Comparison of ENCODE assay signal across 8 cellular contexts in genomic region chr6:24493945-24494725, GRCh38. TPM values are rescaled to one million over a fixed set of nuclear protein-coding genes. Genes with fewer than 3 reads are reported as not detected.
DNase-seq lines count a peak whose midpoint lies in the region; FAIRE-seq and TF ChIP-seq lines count a peak whose summit lies in the region.

No MANE protein-coding gene starts in this region.

- intact Hi-C loops in ovary (cut with DNase I), result no loop called here

- no peak for TF ChIP-seq POLR2A in H1 (IDR thresholded peaks at IDR 0.05; ENCODE audit: control extremely low read depth in 1 of 2, low read depth in 2 of 2, low read length in 2 of 2)
- no peak for TF ChIP-seq POLR2A in ovary (IDR thresholded peaks at IDR 0.05)

- no peak for FAIRE-seq in H1 (lab: Jason Lieb, UNC)

- H3K27ac ChIP-seq in H1 (ENCODE audit: low read depth, low read length) (no peak overlapping the region), ovary (peak overlapping the region in 1 of 2 donors; percentile 70)

- peak overlapping the region in 2 of 4 experiments; percentile 65 to 76; a peak in 4 of 7 replicates for H3K9ac ChIP-seq in H1 (replicated peaks in 1 of 4; ENCODE audit: extremely low read depth in 1 of 4, low read depth in 3 of 4, low read length in 3 of 4)

- no peaks in the 10 kb centered on the region for H3K36me3 ChIP-seq in H1 (ENCODE audit: control insufficient read depth in 2 of 4, insufficient read depth in 4 of 4, low read length in 3 of 4)
- no peaks in the 10 kb centered on the region for H3K36me3 ChIP-seq in ovary

- no peak overlapping the region for H4K5ac ChIP-seq in H1 (ENCODE audit: insufficient read length, low read depth, low read length)

- H3K9me3 ChIP-seq in H1 (ENCODE audit: insufficient read depth in 2 of 2, low read depth in 1 of 2, low read length in 1 of 2) (0 out of 4 replicates have a peak, but pooled peaks cover 0 to 2% of the 10 kb centered on the region in 2 experiments), ovary (no peaks in the 10 kb centered on the region)

- H2AFZ ChIP-seq in H1 (ENCODE audit: low read length), result peak overlapping the region; percentile 66

- no peaks in the 10 kb centered on the region for H3K79me2 ChIP-seq in H1 (ENCODE audit: control insufficient read depth in 1 of 2, insufficient read depth in 2 of 2, low read length in 2 of 2)

- H3K23ac ChIP-seq in H1 (ENCODE audit: insufficient read length), result no peak overlapping the region

- no peaks in the 10 kb centered on the region for H3K79me1 ChIP-seq in H1 (ENCODE audit: low read depth, low read length)

- H3K4me3 ChIP-seq in LNCaP clone FGC (ENCODE audit: low read depth, low read length) (peak overlapping the region; percentile 45), H1 (ENCODE audit: extremely low read depth in 1 of 4, insufficient read depth in 2 of 4, low read depth in 3 of 4, low read length in 4 of 4) (peak overlapping the region; percentile 48 to 72 (median 66)), ovary (peak overlapping the region; percentile 64)

- no peak for DNase-seq in activated CD4-positive, alpha-beta T cell treated with anti-CD3 and anti-CD28 coated beads, Interleukin-2, amount 10 ng/mL, durations not matched to agents 7 days and 5 days
- DNase-seq in activated CD4-positive, alpha-beta T cell treated with anti-CD3 and anti-CD28 coated beads for 48 hours, result no peak
- DNase-seq in LNCaP clone FGC (ENCODE audit: low read depth) (no peak), H1 (ENCODE audit: low read depth in 1 of 2, low spot score in 2 of 2) (no peak), ovary (no peak), HPDE6-E6E7 (ENCODE audit: extremely low spot score) (no peak), NCI-H345 treated with DMSO at 0.1 percent for 48 hours (lab: John Stamatoyannopoulos, UW; ENCODE audit: unreplicated experiment) (no peak), NCI-H1694 treated with DMSO at 0.1 percent for 48 hours (lab: John Stamatoyannopoulos, UW) (no peak)

- H2BK15ac ChIP-seq in H1 (ENCODE audit: low read length), result no peak overlapping the region

- no peak overlapping the region for H3K14ac ChIP-seq in H1 (ENCODE audit: insufficient read length)

- peak overlapping the region; percentile 73; the same call in 1 of the 2 replicates for H4K8ac ChIP-seq in H1 (ENCODE audit: extremely low read depth, insufficient read depth, low read length)

- no peak for TF ChIP-seq RAD21 in H1 (IDR thresholded peaks at IDR 0.05 in 1 of 2, conservative IDR thresholded peaks at IDR 0.05 in 1 of 2; ENCODE audit: low read depth in 2 of 2, low read length in 2 of 2)

- no peaks in the 10 kb centered on the region for H4K20me1 ChIP-seq in H1 (replicated peaks in 1 of 2; ENCODE audit: control insufficient read depth in 1 of 2, insufficient read depth in 2 of 2, low read length in 2 of 2)

- WGBS in H1 (ENCODE audit: extremely low coverage in 1 of 2, insufficient coverage in 1 of 2, insufficient read length in 1 of 2, insufficient replicate concordance in 2 of 2, low coverage in 1 of 2, low lambda C conversion rate in 2 of 2, missing lambda C conversion rate in 1 of 2), 2 experiments, result 29% methylated on average over 23 of the region's 24 CpGs; no CpG with 5 or more reads in 1 of the 2 experiments
- WGBS in ovary, 3 donors, result 22 to 29% (median 22%) methylated on average over 24 of the region's 24 CpGs

- H2BK120ac ChIP-seq in H1 (replicated peaks; ENCODE audit: low read depth, low read length), result no peak overlapping the region

- CTCF ChIA-PET in activated CD4-positive, alpha-beta T cell treated with anti-CD3 and anti-CD28 coated beads, Interleukin-2, amount 10 ng/mL, durations not matched to agents 7 days and 5 days (lab: Charles Lee), result interaction anchor here (0.9 to 2.0 kb wide), 9 partner anchors 10 to 53 kb away, joined by 3 to 4 read pairs (median 4); no protein-coding TSS in a partner anchor
- CTCF ChIA-PET in H1 (lab: Charles Lee; ENCODE audit: partially characterized antibody), result interaction anchor here (0.6 to 8.4 kb wide), 21 partner anchors 12 to 1486 kb away, joined by 3 to 67 read pairs (median 4); partner anchors contain the start of gene KIAA0319

- no peak overlapping the region for H2BK20ac ChIP-seq in H1 (ENCODE audit: low read length)

- H3K56ac ChIP-seq in H1 (replicated peaks; ENCODE audit: insufficient read length, low read depth, low read length), result no peak overlapping the region

- H3K4me1 Mint-ChIP-seq in activated CD4-positive, alpha-beta T cell treated with anti-CD3 and anti-CD28 coated beads, Interleukin-2, amount 10 ng/mL, durations not matched to agents 7 days and 5 days, result peaks cover 17% of the 10 kb centered on the region

- H3K4me2 ChIP-seq in H1 (ENCODE audit: insufficient read depth in 1 of 2, low read depth in 2 of 2, low read length in 2 of 2), result peak overlapping the region; percentile 59 to 98

- peaks cover 3% of the 10 kb centered on the region for H3K36me3 Mint-ChIP-seq in activated CD4-positive, alpha-beta T cell treated with anti-CD3 and anti-CD28 coated beads, Interleukin-2, amount 10 ng/mL, durations not matched to agents 7 days and 5 days (ENCODE audit: low read depth)

- H3K9me3 Mint-ChIP-seq in activated CD4-positive, alpha-beta T cell treated with anti-CD3 and anti-CD28 coated beads, Interleukin-2, amount 10 ng/mL, durations not matched to agents 7 days and 5 days, result peaks cover 7% of the 10 kb centered on the region

- no peak overlapping the region for H4K91ac ChIP-seq in H1 (replicated peaks; ENCODE audit: insufficient read length, low read length)

- H2BK12ac ChIP-seq in H1 (ENCODE audit: low read depth, low read length), result 0 out of 2 replicates have a peak overlapping the region, but pooled peaks have one; percentile 0

- peaks cover 7% of the 10 kb centered on the region; the same call in 1 of the 2 replicates for H3K23me2 ChIP-seq in H1 (ENCODE audit: low read depth, low read length)

- no peak overlapping the region for H2BK5ac ChIP-seq in H1 (ENCODE audit: low read depth, low read length)

- H3K4me1 ChIP-seq in H1 (replicated peaks in 1 of 4; ENCODE audit: control insufficient read depth in 3 of 4, insufficient read depth in 4 of 4, low read length in 3 of 4), result peaks cover 0 to 7% (median 3%) of the 10 kb centered on the region in 4 experiments; a peak in 4 of 7 replicates
- H3K4me1 ChIP-seq in ovary (ENCODE audit: insufficient read depth), result peaks cover 3% of the 10 kb centered on the region

- H3K4me3 Mint-ChIP-seq in activated CD4-positive, alpha-beta T cell treated with anti-CD3 and anti-CD28 coated beads, Interleukin-2, amount 10 ng/mL, durations not matched to agents 7 days and 5 days, result peak overlapping the region; percentile 77

- no peak overlapping the region for H2AK5ac ChIP-seq in H1 (ENCODE audit: low read depth, low read length)

- H3K27ac Mint-ChIP-seq in activated CD4-positive, alpha-beta T cell treated with anti-CD3 and anti-CD28 coated beads, Interleukin-2, amount 10 ng/mL, durations not matched to agents 7 days and 5 days, result peak overlapping the region; percentile 65

- H3K27me3 ChIP-seq in H1 (replicated peaks in 1 of 4; ENCODE audit: control insufficient read depth in 3 of 4, extremely low read depth in 1 of 4, insufficient read depth in 3 of 4, low read length in 3 of 4) (peaks cover 0 to 24% (median 8%) of the 10 kb centered on the region in 4 experiments; a peak in 6 of 7 replicates), ovary (no peaks in the 10 kb centered on the region)

- no peak overlapping the region for H3K18ac ChIP-seq in H1 (ENCODE audit: extremely low read depth, low read length)

- no peak overlapping the region for H3K4ac ChIP-seq in H1 (replicated peaks; ENCODE audit: insufficient read length, low read depth, low read length)

- TF ChIP-seq CTCF in LNCaP clone FGC (IDR thresholded peaks at IDR 0.05; ENCODE audit: control insufficient read depth, extremely low read depth, insufficient read depth) (no peak), H1 (IDR thresholded peaks at IDR 0.05; ENCODE audit: control extremely low read depth in 1 of 3, insufficient read depth in 1 of 3, low read depth in 1 of 3, low read length in 3 of 3) (no peak), ovary (IDR thresholded peaks at IDR 0.05) (no peak)

- TF ChIP-seq EP300 in H1 (IDR thresholded peaks at IDR 0.05; ENCODE audit: borderline replicate concordance in 1 of 2, low read depth in 2 of 2, low read length in 2 of 2) (no peak), ovary (IDR thresholded peaks at IDR 0.05) (no peak)

- H3K27me3 Mint-ChIP-seq in activated CD4-positive, alpha-beta T cell treated with anti-CD3 and anti-CD28 coated beads, Interleukin-2, amount 10 ng/mL, durations not matched to agents 7 days and 5 days, result no peaks in the 10 kb centered on the region

- POLR2A ChIA-PET in activated CD4-positive, alpha-beta T cell treated with anti-CD3 and anti-CD28 coated beads, Interleukin-2, amount 10 ng/mL, durations not matched to agents 7 days and 5 days (lab: Charles Lee), result no interaction called here
- POLR2A ChIA-PET in H1 (lab: Charles Lee; ENCODE audit: partially characterized antibody), result interaction anchor here (0.6 to 1.5 kb wide), 4 partner anchors 16 to 203 kb away, joined by 3 to 5 read pairs (median 4); no protein-coding TSS in a partner anchor

RNA-seq across cellular contexts. Expression of gene ALDH5A1, which starts 0.6 kb away (rescaled TPM):
- 1 to 10 TPM; 3.2 to 3.6 TPM for total RNA-seq in activated CD4-positive, alpha-beta T cell treated with anti-CD3 and anti-CD28 coated beads, Interleukin-2, amount 10 ng/mL, durations not matched to agents 7 days and 5 days
- total RNA-seq in H1 (2021; fragmentation: NEBNext Ultra II Directional; extraction: Animal tissue kit (Norgen Biotek cat#: 25700)), result 2.4 and 4.1 TPM in 2 replicates
- polyA plus RNA-seq in H1 (2011; rRNA removed) (1.3 and 1.5 TPM in 2 replicates), ovary (10 to 100 TPM in 1 of 2 donors, 1 to 10 TPM in 1; 4.1 to 14.1 TPM)
- polyA plus RNA-seq in H1 (2011; cell fraction: cytosol; rRNA removed), result 1.3 TPM
- polyA plus RNA-seq in H1 (2011; cell fraction: nucleus; rRNA removed), result 1.6 TPM
- 1.8 to 2.8 TPM (median 2.1 TPM) in 4 replicates for polyA plus RNA-seq in H1 (2012, experiment 1 of 2)
- 1.5 TPM for polyA plus RNA-seq in H1 (2012, experiment 2 of 2)
- polyA plus RNA-seq in H1 (2013, experiment 1 of 2), result 2.0 TPM
- 2.2 TPM for polyA plus RNA-seq in H1 (2013, experiment 2 of 2)
- 1.6 and 2.3 TPM in 2 replicates for polyA minus RNA-seq in H1 (2011; rRNA and poly(A)+ RNA removed)
- polyA minus RNA-seq in H1 (2011; cell fraction: cytosol; rRNA and poly(A)+ RNA removed), result 2.6 TPM
- polyA minus RNA-seq in H1 (2011; cell fraction: nucleus; rRNA and poly(A)+ RNA removed), result 2.6 TPM
- 10 to 100 TPM in 4 of 7 donors, 1 to 10 TPM in 3; 5.4 to 17.0 (median 10.1) TPM for total RNA-seq in ovary

RNA-seq across cellular contexts. Expression of gene GPLD1, which starts 4.8 kb away (rescaled TPM):
- total RNA-seq in activated CD4-positive, alpha-beta T cell treated with anti-CD3 and anti-CD28 coated beads, Interleukin-2, amount 10 ng/mL, durations not matched to agents 7 days and 5 days, result under 1 TPM; 0.10 to 0.15 TPM
- total RNA-seq in H1 (2021; fragmentation: NEBNext Ultra II Directional; extraction: Animal tissue kit (Norgen Biotek cat#: 25700)), result 5.3 and 5.9 TPM in 2 replicates
- polyA plus RNA-seq in H1 (2011; rRNA removed) (2.9 and 3.7 TPM in 2 replicates), ovary (1 to 10 TPM; 1.2 to 2.3 TPM)
- 3.3 TPM for polyA plus RNA-seq in H1 (2011; cell fraction: cytosol; rRNA removed)
- 6.6 TPM for polyA plus RNA-seq in H1 (2011; cell fraction: nucleus; rRNA removed)
- 3.6 to 5.8 TPM (median 4.3 TPM) in 4 replicates for polyA plus RNA-seq in H1 (2012, experiment 1 of 2)
- polyA plus RNA-seq in H1 (2012, experiment 2 of 2), result 0.72 TPM
- polyA plus RNA-seq in H1 (2013, experiment 1 of 2), result 2.6 TPM
- 2.7 TPM for polyA plus RNA-seq in H1 (2013, experiment 2 of 2)
- polyA minus RNA-seq in H1 (2011; rRNA and poly(A)+ RNA removed), result 10.4 and 18.3 TPM in 2 replicates
- polyA minus RNA-seq in H1 (2011; cell fraction: cytosol; rRNA and poly(A)+ RNA removed), result 4.9 TPM
- polyA minus RNA-seq in H1 (2011; cell fraction: nucleus; rRNA and poly(A)+ RNA removed), result 12.6 TPM
- total RNA-seq in ovary, result 1 to 10 TPM; 2.0 to 3.3 (median 3.0) TPM
